Comparison of ENCODE assay signal across 1 cellular context in the genomic region with DNA sequence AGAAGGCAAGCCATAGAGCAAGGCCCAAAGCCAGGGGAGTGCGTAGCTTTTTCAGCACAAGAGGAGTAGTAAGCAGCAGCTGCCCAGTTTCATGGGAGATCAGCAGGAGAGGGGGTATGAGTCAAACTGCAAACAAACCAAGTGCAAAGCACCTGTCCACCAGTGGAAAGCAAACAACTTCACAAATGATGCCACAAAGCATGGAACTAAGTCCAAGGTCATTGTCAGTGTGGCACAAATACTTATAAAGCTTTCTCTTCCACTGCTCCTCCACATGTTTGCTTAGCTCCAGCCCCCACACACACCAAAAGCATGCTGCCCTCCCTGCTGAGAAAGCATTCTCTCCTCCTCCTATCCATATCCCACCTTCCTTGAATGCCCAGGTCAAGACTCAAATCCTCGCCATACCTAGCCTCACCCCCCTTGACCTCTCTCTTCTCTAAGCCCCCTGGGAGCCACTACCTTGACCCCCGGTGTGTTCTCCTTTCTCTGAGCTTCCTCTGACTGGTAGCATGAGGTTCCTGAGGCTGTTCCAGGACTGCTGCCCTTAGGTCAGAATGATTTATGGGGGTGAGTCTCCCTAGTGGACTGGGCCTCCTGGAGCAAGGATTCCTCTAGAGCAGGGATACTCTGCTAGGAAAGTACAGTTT.
TF ChIP-seq lines count a peak whose summit lies in the region.

No MANE protein-coding gene starts in this region.

TF ChIP-seq in HepG2, 621 proteins besides CTCF, POLR2A, EP300 and RAD21 (continued from another document and continues in another):
- TF ChIP-seq KDM5A (IDR thresholded peaks at IDR 0.05; ENCODE audit: borderline replicate concordance, low read length) (no peak), SNAPC2 (CRISPR knock-in tag; IDR thresholded peaks at IDR 0.05) (no peak), YEATS4 (CRISPR knock-in tag; IDR thresholded peaks at IDR 0.05; ENCODE audit: borderline replicate concordance) (peak; percentile 81), SOX13 (IDR thresholded peaks at IDR 0.05) (peak; percentile 93), SOX13 (CRISPR knock-in tag; conservative IDR thresholded peaks at IDR 0.05 in 1 of 2, IDR thresholded peaks at IDR 0.05 in 1 of 2) (peak in 1 of 2 experiments; percentile 99; a peak in 2 of 4 replicates), MTF1 (CRISPR knock-in tag; IDR thresholded peaks at IDR 0.05) (no peak), HIVEP1 (CRISPR knock-in tag; IDR thresholded peaks at IDR 0.05) (no peak), SP4 (CRISPR knock-in tag; IDR thresholded peaks at IDR 0.05) (no peak; the same call in 1 of the 2 replicates), ZNF234 (CRISPR knock-in tag; conservative IDR thresholded peaks at IDR 0.05) (no peak), MIXL1 (CRISPR knock-in tag; IDR thresholded peaks at IDR 0.05) (peak; percentile 89), ZNF564 (CRISPR knock-in tag; IDR thresholded peaks at IDR 0.05) (peak; percentile 67; the same call in 1 of the 2 replicates), TRIM24 (CRISPR knock-in tag; IDR thresholded peaks at IDR 0.05) (no peak), ZSCAN30 (CRISPR knock-in tag; IDR thresholded peaks at IDR 0.05) (no peak), ZNF251 (CRISPR knock-in tag; IDR thresholded peaks at IDR 0.05) (no peak), HNF4A (CRISPR knock-in tag; IDR thresholded peaks at IDR 0.05) (peak; percentile 98), THYN1 (CRISPR knock-in tag; IDR thresholded peaks at IDR 0.05; ENCODE audit: borderline replicate concordance, low read depth) (no peak), XBP1 (CRISPR knock-in tag; IDR thresholded peaks at IDR 0.05) (no peak), ZFY (CRISPR knock-in tag; IDR thresholded peaks at IDR 0.05) (peak; percentile 66; the same call in 1 of the 2 replicates), ZNF343 (CRISPR knock-in tag; IDR thresholded peaks at IDR 0.05) (no peak), ESRRA (CRISPR knock-in tag; IDR thresholded peaks at IDR 0.05; ENCODE audit: low read depth) (peak; percentile 93), ELF3 (CRISPR knock-in tag; IDR thresholded peaks at IDR 0.05) (peak; percentile 90), NBN (conservative IDR thresholded peaks at IDR 0.05) (no peak), ZNF282 (IDR thresholded peaks at IDR 0.05; ENCODE audit: partially characterized antibody) (no peak), TEAD3 (CRISPR knock-in tag; optimal IDR thresholded peaks at IDR 0.05; ENCODE audit: borderline replicate concordance) (peak; percentile 91), ZFP36L2 (CRISPR knock-in tag; IDR thresholded peaks at IDR 0.05) (no peak), ZBTB1 (CRISPR knock-in tag; IDR thresholded peaks at IDR 0.05; ENCODE audit: borderline replicate concordance) (0 out of 2 replicates have a peak, but pooled peaks have one; percentile 30), SMARCC2 (IDR thresholded peaks at IDR 0.05) (peak; percentile 80; the same call in 1 of the 2 replicates), NFKB2 (CRISPR knock-in tag; IDR thresholded peaks at IDR 0.05; ENCODE audit: borderline replicate concordance) (no peak), KLF12 (CRISPR knock-in tag; IDR thresholded peaks at IDR 0.05; ENCODE audit: borderline replicate concordance) (no peak), HMG20B (CRISPR knock-in tag; conservative IDR thresholded peaks at IDR 0.05) (peak; percentile 86), RFX5 (IDR thresholded peaks at IDR 0.05; ENCODE audit: low read depth, low read length) (no peak), POLR2AphosphoS2 (IDR thresholded peaks at IDR 0.05; ENCODE audit: low read depth, low read length) (no peak), ZNF569 (CRISPR knock-in tag; IDR thresholded peaks at IDR 0.05; ENCODE audit: borderline replicate concordance) (no peak)
- TF ChIP-seq, protein P1, sequence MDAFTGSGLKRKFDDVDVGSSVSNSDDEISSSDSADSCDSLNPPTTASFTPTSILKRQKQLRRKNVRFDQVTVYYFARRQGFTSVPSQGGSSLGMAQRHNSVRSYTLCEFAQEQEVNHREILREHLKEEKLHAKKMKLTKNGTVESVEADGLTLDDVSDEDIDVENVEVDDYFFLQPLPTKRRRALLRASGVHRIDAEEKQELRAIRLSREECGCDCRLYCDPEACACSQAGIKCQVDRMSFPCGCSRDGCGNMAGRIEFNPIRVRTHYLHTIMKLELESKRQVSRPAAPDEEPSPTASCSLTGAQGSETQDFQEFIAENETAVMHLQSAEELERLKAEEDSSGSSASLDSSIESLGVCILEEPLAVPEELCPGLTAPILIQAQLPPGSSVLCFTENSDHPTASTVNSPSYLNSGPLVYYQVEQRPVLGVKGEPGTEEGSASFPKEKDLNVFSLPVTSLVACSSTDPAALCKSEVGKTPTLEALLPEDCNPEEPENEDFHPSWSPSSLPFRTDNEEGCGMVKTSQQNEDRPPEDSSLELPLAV (CRISPR knock-in tag; conservative IDR thresholded peaks at IDR 0.05; ENCODE audit: low read depth): no peak
- TF ChIP-seq, protein P2, sequence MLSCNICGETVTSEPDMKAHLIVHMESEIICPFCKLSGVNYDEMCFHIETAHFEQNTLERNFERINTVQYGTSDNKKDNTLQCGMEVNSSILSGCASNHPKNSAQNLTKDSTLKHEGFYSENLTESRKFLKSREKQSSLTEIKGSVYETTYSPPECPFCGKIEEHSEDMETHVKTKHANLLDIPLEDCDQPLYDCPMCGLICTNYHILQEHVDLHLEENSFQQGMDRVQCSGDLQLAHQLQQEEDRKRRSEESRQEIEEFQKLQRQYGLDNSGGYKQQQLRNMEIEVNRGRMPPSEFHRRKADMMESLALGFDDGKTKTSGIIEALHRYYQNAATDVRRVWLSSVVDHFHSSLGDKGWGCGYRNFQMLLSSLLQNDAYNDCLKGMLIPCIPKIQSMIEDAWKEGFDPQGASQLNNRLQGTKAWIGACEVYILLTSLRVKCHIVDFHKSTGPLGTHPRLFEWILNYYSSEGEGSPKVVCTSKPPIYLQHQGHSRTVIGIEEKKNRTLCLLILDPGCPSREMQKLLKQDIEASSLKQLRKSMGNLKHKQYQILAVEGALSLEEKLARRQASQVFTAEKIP (CRISPR knock-in tag; IDR thresholded peaks at IDR 0.05; ENCODE audit: borderline replicate concordance): no peak
- TF ChIP-seq, protein P3, sequence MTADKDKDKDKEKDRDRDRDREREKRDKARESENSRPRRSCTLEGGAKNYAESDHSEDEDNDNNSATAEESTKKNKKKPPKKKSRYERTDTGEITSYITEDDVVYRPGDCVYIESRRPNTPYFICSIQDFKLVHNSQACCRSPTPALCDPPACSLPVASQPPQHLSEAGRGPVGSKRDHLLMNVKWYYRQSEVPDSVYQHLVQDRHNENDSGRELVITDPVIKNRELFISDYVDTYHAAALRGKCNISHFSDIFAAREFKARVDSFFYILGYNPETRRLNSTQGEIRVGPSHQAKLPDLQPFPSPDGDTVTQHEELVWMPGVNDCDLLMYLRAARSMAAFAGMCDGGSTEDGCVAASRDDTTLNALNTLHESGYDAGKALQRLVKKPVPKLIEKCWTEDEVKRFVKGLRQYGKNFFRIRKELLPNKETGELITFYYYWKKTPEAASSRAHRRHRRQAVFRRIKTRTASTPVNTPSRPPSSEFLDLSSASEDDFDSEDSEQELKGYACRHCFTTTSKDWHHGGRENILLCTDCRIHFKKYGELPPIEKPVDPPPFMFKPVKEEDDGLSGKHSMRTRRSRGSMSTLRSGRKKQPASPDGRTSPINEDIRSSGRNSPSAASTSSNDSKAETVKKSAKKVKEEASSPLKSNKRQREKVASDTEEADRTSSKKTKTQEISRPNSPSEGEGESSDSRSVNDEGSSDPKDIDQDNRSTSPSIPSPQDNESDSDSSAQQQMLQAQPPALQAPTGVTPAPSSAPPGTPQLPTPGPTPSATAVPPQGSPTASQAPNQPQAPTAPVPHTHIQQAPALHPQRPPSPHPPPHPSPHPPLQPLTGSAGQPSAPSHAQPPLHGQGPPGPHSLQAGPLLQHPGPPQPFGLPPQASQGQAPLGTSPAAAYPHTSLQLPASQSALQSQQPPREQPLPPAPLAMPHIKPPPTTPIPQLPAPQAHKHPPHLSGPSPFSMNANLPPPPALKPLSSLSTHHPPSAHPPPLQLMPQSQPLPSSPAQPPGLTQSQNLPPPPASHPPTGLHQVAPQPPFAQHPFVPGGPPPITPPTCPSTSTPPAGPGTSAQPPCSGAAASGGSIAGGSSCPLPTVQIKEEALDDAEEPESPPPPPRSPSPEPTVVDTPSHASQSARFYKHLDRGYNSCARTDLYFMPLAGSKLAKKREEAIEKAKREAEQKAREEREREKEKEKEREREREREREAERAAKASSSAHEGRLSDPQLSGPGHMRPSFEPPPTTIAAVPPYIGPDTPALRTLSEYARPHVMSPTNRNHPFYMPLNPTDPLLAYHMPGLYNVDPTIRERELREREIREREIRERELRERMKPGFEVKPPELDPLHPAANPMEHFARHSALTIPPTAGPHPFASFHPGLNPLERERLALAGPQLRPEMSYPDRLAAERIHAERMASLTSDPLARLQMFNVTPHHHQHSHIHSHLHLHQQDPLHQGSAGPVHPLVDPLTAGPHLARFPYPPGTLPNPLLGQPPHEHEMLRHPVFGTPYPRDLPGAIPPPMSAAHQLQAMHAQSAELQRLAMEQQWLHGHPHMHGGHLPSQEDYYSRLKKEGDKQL (CRISPR knock-in tag; IDR thresholded peaks at IDR 0.05; ENCODE audit: low read depth): peak; percentile 95
- TF ChIP-seq, protein P4, sequence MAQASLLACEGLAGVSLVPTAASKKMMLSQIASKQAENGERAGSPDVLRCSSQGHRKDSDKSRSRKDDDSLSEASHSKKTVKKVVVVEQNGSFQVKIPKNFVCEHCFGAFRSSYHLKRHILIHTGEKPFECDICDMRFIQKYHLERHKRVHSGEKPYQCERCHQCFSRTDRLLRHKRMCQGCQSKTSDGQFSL (CRISPR knock-in tag; IDR thresholded peaks at IDR 0.05): no peak
- TF ChIP-seq, protein P5, sequence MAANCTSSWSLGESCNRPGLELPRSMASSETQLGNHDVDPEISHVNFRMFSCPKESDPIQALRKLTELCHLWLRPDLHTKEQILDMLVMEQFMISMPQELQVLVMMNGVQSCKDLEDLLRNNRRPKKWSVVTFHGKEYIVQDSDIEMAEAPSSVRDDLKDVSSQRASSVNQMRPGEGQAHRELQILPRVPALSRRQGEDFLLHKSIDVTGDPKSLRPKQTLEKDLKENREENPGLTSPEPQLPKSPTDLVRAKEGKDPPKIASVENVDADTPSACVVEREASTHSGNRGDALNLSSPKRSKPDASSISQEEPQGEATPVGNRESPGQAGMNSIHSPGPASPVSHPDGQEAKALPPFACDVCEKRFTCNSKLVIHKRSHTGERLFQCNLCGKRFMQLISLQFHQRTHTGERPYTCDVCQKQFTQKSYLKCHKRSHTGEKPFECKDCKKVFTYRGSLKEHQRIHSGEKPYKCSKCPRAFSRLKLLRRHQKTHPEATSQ (CRISPR knock-in tag; IDR thresholded peaks at IDR 0.05; ENCODE audit: borderline replicate concordance): no peak; the same call in 1 of the 2 replicates
- TF ChIP-seq, protein P6, sequence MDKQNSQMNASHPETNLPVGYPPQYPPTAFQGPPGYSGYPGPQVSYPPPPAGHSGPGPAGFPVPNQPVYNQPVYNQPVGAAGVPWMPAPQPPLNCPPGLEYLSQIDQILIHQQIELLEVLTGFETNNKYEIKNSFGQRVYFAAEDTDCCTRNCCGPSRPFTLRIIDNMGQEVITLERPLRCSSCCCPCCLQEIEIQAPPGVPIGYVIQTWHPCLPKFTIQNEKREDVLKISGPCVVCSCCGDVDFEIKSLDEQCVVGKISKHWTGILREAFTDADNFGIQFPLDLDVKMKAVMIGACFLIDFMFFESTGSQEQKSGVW (CRISPR knock-in tag; IDR thresholded peaks at IDR 0.05; ENCODE audit: borderline replicate concordance): no peak
- TF ChIP-seq, protein P7, sequence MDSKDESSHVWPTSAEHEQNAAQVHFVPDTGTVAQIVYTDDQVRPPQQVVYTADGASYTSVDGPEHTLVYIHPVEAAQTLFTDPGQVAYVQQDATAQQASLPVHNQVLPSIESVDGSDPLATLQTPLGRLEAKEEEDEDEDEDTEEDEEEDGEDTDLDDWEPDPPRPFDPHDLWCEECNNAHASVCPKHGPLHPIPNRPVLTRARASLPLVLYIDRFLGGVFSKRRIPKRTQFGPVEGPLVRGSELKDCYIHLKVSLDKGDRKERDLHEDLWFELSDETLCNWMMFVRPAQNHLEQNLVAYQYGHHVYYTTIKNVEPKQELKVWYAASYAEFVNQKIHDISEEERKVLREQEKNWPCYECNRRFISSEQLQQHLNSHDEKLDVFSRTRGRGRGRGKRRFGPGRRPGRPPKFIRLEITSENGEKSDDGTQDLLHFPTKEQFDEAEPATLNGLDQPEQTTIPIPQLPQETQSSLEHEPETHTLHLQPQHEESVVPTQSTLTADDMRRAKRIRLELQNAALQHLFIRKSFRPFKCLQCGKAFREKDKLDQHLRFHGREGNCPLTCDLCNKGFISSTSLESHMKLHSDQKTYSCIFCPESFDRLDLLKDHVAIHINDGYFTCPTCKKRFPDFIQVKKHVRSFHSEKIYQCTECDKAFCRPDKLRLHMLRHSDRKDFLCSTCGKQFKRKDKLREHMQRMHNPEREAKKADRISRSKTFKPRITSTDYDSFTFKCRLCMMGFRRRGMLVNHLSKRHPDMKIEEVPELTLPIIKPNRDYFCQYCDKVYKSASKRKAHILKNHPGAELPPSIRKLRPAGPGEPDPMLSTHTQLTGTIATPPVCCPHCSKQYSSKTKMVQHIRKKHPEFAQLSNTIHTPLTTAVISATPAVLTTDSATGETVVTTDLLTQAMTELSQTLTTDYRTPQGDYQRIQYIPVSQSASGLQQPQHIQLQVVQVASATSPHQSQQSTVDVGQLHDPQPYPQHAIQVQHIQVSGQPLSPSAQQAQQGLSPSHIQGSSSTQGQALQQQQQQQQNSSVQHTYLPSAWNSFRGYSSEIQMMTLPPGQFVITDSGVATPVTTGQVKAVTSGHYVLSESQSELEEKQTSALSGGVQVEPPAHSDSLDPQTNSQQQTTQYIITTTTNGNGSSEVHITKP (CRISPR knock-in tag; IDR thresholded peaks at IDR 0.05; ENCODE audit: low read depth): peak; percentile 56; the same call in 1 of the 2 replicates
- TF ChIP-seq, protein P8, sequence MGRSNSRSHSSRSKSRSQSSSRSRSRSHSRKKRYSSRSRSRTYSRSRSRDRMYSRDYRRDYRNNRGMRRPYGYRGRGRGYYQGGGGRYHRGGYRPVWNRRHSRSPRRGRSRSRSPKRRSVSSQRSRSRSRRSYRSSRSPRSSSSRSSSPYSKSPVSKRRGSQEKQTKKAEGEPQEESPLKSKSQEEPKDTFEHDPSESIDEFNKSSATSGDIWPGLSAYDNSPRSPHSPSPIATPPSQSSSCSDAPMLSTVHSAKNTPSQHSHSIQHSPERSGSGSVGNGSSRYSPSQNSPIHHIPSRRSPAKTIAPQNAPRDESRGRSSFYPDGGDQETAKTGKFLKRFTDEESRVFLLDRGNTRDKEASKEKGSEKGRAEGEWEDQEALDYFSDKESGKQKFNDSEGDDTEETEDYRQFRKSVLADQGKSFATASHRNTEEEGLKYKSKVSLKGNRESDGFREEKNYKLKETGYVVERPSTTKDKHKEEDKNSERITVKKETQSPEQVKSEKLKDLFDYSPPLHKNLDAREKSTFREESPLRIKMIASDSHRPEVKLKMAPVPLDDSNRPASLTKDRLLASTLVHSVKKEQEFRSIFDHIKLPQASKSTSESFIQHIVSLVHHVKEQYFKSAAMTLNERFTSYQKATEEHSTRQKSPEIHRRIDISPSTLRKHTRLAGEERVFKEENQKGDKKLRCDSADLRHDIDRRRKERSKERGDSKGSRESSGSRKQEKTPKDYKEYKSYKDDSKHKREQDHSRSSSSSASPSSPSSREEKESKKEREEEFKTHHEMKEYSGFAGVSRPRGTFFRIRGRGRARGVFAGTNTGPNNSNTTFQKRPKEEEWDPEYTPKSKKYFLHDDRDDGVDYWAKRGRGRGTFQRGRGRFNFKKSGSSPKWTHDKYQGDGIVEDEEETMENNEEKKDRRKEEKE (IDR thresholded peaks at IDR 0.05): no peak
- TF ChIP-seq, protein P9, sequence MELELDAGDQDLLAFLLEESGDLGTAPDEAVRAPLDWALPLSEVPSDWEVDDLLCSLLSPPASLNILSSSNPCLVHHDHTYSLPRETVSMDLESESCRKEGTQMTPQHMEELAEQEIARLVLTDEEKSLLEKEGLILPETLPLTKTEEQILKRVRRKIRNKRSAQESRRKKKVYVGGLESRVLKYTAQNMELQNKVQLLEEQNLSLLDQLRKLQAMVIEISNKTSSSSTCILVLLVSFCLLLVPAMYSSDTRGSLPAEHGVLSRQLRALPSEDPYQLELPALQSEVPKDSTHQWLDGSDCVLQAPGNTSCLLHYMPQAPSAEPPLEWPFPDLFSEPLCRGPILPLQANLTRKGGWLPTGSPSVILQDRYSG (CRISPR knock-in tag; IDR thresholded peaks at IDR 0.05): no peak
